In the genomic region with DNA sequence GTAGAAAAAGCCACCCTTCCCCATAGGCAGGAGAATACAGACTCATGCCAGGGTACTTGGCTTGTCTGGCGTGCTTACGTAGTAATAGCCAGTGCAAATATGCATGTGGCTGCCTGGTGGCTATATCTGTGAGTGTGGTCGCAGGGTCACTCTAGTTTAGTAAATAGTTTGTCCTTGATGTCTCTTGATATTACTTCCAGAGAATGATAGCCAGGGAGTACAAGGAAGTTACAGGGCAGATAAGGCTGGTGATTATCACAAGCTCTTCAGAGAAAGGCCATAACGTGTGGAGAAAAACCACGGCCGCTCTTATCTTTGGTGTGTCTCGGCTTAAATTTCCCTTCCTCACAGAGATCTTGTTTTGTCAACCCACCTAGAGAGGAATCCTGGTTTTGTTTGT, we compare ENCODE assay signal across 26 cellular contexts.
"Had no signal": no experiment of that assay in that cellular context is flagged by ENCODE, and none has a peak within 500 bp of the region (broad histone marks: within the 10 kb centered on the region; RNA-seq: fewer than 3 reads in every experiment).

No MANE protein-coding gene starts in this region.

- H3K27ac ChIP-seq: foreskin keratinocyte, neutrophil, tibial nerve had no signal

- H3K4me1 ChIP-seq: tibial nerve had no signal

- H3K4me1 Mint-ChIP-seq: brain had no signal

- H3K27me3 ChIP-seq: foreskin keratinocyte, neutrophil, tibial nerve had no signal

- H3K4me3 Mint-ChIP-seq: activated B cell treated with CpG ODN at 0.5 μM for 24 hours; activated CD4-positive, alpha-beta T cell treated with anti-CD3 and anti-CD28 coated beads, Interleukin-2, amount 10 ng/mL, durations not matched to agents 24 days and 14 days; activated CD8-positive, alpha-beta T cell treated with anti-CD3 and anti-CD28 coated beads, Interleukin-2, amount 10 ng/mL, durations not matched to agents 7 days and 5 days; activated naive CD8-positive, alpha-beta T cell; brain; naive B cell had no signal

- DNase-seq: activated B cell treated with CpG ODN at 0.5 μM for 24 hours; activated CD4-positive, alpha-beta T cell treated with anti-CD3 and anti-CD28 coated beads, Interleukin-2, amount 10 ng/mL, durations not matched to agents 24 days and 14 days; activated CD8-positive, alpha-beta memory T cell treated with anti-CD3 and anti-CD28 coated beads, Interleukin-2, amount 50 U/mL, for 4 hours; activated CD8-positive, alpha-beta T cell treated with anti-CD3 and anti-CD28 coated beads, Interleukin-2, amount 10 ng/mL, durations not matched to agents 7 days and 5 days; activated gamma-delta T cell treated with Interleukin-2 at 50 U/mL for 16 hours; activated T-cell treated with anti-CD3 and anti-CD28 coated beads, Interleukin-2, amount 50 U/mL, for 48 hours; amygdala; cortex of kidney; effector CD4-positive, alpha-beta T cell; foreskin keratinocyte; glutamatergic neuron; hypothalamus; naive B cell; posterior cingulate gyrus; retina; stimulated activated CD4-positive, alpha-beta T cell treated with anti-CD3 and anti-CD28 coated beads, Interleukin-4, amount 100 ng/mL, for 24 hours; stimulated activated naive CD4-positive, alpha-beta T cell; T-helper 1 cell; T1000 had no signal

- H3K36me3 ChIP-seq: neutrophil, tibial nerve had no signal

- H3K9me3 Mint-ChIP-seq: activated B cell treated with CpG ODN at 0.5 μM for 24 hours; activated CD4-positive, alpha-beta T cell treated with anti-CD3 and anti-CD28 coated beads, Interleukin-2, amount 10 ng/mL, durations not matched to agents 24 days and 14 days had no signal

- H3K27me3 Mint-ChIP-seq: activated B cell treated with CpG ODN at 0.5 μM for 24 hours; activated CD4-positive, alpha-beta T cell treated with anti-CD3 and anti-CD28 coated beads, Interleukin-2, amount 10 ng/mL, durations not matched to agents 24 days and 14 days; activated naive CD8-positive, alpha-beta T cell; brain; naive B cell had no signal

- H3K36me3 Mint-ChIP-seq: activated naive CD8-positive, alpha-beta T cell; brain had no signal

- H3K27ac Mint-ChIP-seq: activated B cell treated with CpG ODN at 0.5 μM for 24 hours; activated CD4-positive, alpha-beta T cell treated with anti-CD3 and anti-CD28 coated beads, Interleukin-2, amount 10 ng/mL, durations not matched to agents 24 days and 14 days; activated CD8-positive, alpha-beta T cell treated with anti-CD3 and anti-CD28 coated beads, Interleukin-2, amount 10 ng/mL, durations not matched to agents 7 days and 5 days; activated naive CD8-positive, alpha-beta T cell; brain had no signal

- H3K9me3 ChIP-seq: neutrophil, tibial nerve had no signal

- ATAC-seq: activated CD8-positive, alpha-beta T cell treated with anti-CD3 and anti-CD28 coated beads, Interleukin-2, amount 10 ng/mL, durations not matched to agents 7 days and 5 days; foreskin keratinocyte; SK-N-SH treated with all-trans-retinoic acid at 6 μM for 48 hours had no signal

- H3K4me3 ChIP-seq: lung, skin epidermis, tibial nerve had no signal
